ENCODE assay signal across 1 cellular context in the genomic region with DNA sequence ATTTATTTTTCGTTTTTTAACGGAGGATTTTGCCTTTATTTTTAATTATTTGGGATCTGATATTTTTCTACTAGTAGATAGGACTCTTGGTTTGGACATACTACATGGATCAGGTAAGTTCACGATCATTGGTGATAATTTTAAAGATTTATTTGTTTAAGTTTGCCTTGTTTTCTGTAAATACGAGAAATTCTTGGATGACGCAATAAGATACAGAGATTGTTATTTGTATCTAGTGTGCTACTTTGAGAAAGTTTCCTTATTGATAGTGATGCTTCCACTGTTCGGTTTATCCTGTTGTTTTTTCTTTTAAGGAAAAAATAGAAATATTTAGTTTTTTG.
TF ChIP-seq lines count a peak whose summit lies in the region.

No MANE protein-coding gene starts in this region.

TF ChIP-seq in IMR-90, 13 proteins besides CTCF, POLR2A, EP300 and RAD21 (continued from another document):
- TF ChIP-seq MXI1 (IDR thresholded peaks at IDR 0.05; ENCODE audit: borderline replicate concordance, low read depth, low read length) = no peak
- TF ChIP-seq, protein P1, sequence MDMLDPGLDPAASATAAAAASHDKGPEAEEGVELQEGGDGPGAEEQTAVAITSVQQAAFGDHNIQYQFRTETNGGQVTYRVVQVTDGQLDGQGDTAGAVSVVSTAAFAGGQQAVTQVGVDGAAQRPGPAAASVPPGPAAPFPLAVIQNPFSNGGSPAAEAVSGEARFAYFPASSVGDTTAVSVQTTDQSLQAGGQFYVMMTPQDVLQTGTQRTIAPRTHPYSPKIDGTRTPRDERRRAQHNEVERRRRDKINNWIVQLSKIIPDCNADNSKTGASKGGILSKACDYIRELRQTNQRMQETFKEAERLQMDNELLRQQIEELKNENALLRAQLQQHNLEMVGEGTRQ (IDR thresholded peaks at IDR 0.05; ENCODE audit: low read depth, low read length) = no peak
